33 cellular contexts compared by ENCODE assay signal in the genomic region with DNA sequence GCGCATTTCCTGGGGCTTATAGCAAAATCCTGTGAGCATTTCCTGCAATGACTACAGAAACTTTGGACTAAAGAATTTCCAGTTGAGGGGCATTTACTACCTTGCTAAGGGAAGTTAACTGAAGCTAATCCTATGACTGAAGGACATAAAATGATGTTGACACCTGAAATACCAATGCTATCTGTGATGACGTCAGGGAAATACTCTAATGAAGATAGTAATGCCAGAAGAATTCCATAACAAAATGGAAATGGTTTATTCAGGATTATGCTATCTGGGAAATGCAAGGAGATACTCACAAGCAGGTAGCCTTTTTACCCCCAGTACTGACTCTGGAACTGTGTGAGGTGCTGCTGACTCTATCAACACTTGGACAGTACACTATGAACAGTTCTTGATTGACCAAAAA.
DNase-seq lines count a peak whose midpoint lies in the region; ATAC-seq and TF ChIP-seq lines count a peak whose summit lies in the region.
"Had no signal": no experiment of that assay in that cellular context is flagged by ENCODE, and none has a peak within 500 bp of the region (broad histone marks: within the 10 kb centered on the region; RNA-seq: fewer than 3 reads in every experiment).

No MANE protein-coding gene starts in this region.

- no peak overlapping the region for H3K4me3 ChIP-seq in fibroblast of villous mesenchyme (ENCODE audit: low read depth, low read length)
- H3K4me3 ChIP-seq: GM23248, prostate gland, SJSA1, tibial nerve had no signal

- H3K36me3 Mint-ChIP-seq in activated naive CD8-positive, alpha-beta T cell treated with anti-CD3 and anti-CD28 coated beads for 36 hours: no peaks in the 10 kb centered on the region
- H3K36me3 Mint-ChIP-seq: activated naive CD8-positive, alpha-beta T cell treated with anti-CD3 and anti-CD28 coated beads, Interleukin-2, amount 10 ng/mL, durations not matched to agents 7 days and 5 days; T-cell had no signal

- peak; percentile 59 for ATAC-seq in omental fat pad (ENCODE audit: low FRiP score)
- ATAC-seq in HG03432 (IDR thresholded peaks at IDR 0.05; ENCODE audit: unreplicated experiment): no peak
- ATAC-seq in HG03196 (IDR thresholded peaks at IDR 0.05; ENCODE audit: unreplicated experiment): no peak
- ATAC-seq: T-cell had no signal

- H3K9me3 Mint-ChIP-seq in activated naive CD8-positive, alpha-beta T cell treated with anti-CD3 and anti-CD28 coated beads for 36 hours: peaks cover 11% of the 10 kb centered on the region

- H3K4me1 Mint-ChIP-seq in activated naive CD8-positive, alpha-beta T cell treated with anti-CD3 and anti-CD28 coated beads for 36 hours: no peaks in the 10 kb centered on the region
- H3K4me1 Mint-ChIP-seq: activated naive CD8-positive, alpha-beta T cell treated with anti-CD3 and anti-CD28 coated beads, Interleukin-2, amount 10 ng/mL, durations not matched to agents 7 days and 5 days; IgD-negative memory B cell; naive B cell; T-cell had no signal

- peaks cover 24% of the 10 kb centered on the region for H3K27me3 Mint-ChIP-seq in activated naive CD8-positive, alpha-beta T cell treated with anti-CD3 and anti-CD28 coated beads for 36 hours

- H3K27ac Mint-ChIP-seq in activated naive CD8-positive, alpha-beta T cell treated with anti-CD3 and anti-CD28 coated beads for 36 hours: no peak overlapping the region
- H3K27ac Mint-ChIP-seq: activated naive CD8-positive, alpha-beta T cell treated with anti-CD3 and anti-CD28 coated beads, Interleukin-2, amount 10 ng/mL, durations not matched to agents 7 days and 5 days; dendritic cell treated with granulocyte-macrophage colony-stimulating factor and Interleukin-4, amounts not matched to agents 40 ng/mL and 50 ng/mL, for 4 days; HFFc6; IgD-negative memory B cell; naive B cell; T-cell had no signal

- H3K4me3 Mint-ChIP-seq in activated naive CD8-positive, alpha-beta T cell treated with anti-CD3 and anti-CD28 coated beads for 36 hours: no peak overlapping the region
- H3K4me3 Mint-ChIP-seq: activated naive CD8-positive, alpha-beta T cell treated with anti-CD3 and anti-CD28 coated beads, Interleukin-2, amount 10 ng/mL, durations not matched to agents 7 days and 5 days; dendritic cell treated with granulocyte-macrophage colony-stimulating factor and Interleukin-4, amounts not matched to agents 40 ng/mL and 50 ng/mL, for 4 days; HFFc6; IgD-negative memory B cell; naive B cell; T-cell had no signal

- DNase-seq in Daoy (ENCODE audit: low read depth): peak; percentile 15
- peak; percentile 80 for DNase-seq in amniotic epithelial cell (ENCODE audit: low read depth)
- peak; percentile 72 for DNase-seq in fibroblast of villous mesenchyme (ENCODE audit: low read depth)
- DNase-seq in omental fat pad (ENCODE audit: low spot score): no peak
- DNase-seq in GDM1 (lab: John Stamatoyannopoulos, UW): no peak
- DNase-seq in activated naive CD8-positive, alpha-beta T cell treated with anti-CD3 and anti-CD28 coated beads for 36 hours: no peak
- DNase-seq: activated CD4-positive, alpha-beta T cell treated with anti-CD3 and anti-CD28 coated beads for 4 hours; activated CD8-positive, alpha-beta memory T cell treated with anti-CD3 and anti-CD28 coated beads for 24 hours; activated effector memory CD4-positive, alpha-beta T cell treated with anti-CD3 and anti-CD28 coated beads, Interleukin-2, amount 50 U/mL, for 16 hours; activated naive CD8-positive, alpha-beta T cell treated with anti-CD3 and anti-CD28 coated beads, Interleukin-2, amount 10 ng/mL, durations not matched to agents 7 days and 5 days; central memory CD4-positive, alpha-beta T cell; GF-D8; GM23248; HFFc6; islet precursor cell; midbrain; naive B cell; NCI-H1048; NCI-H2107; NCI-H446; NCI-H774; RPMI8226; stimulated activated CD4-positive, alpha-beta T cell treated with anti-CD3 and anti-CD28 coated beads, Interleukin-15, amount 100 ng/mL, for 24 hours; stimulated activated CD4-positive, alpha-beta T cell treated with anti-CD3 and anti-CD28 coated beads, Interleukin-4, amount 100 ng/mL, for 4 hours; T-cell; WERI-Rb-1 had no signal

- TF ChIP-seq CTCF in fibroblast of villous mesenchyme (IDR thresholded peaks at IDR 0.05; ENCODE audit: insufficient read depth, low read depth, low read length): no peak
- no peak for TF ChIP-seq CTCF in omental fat pad (IDR thresholded peaks at IDR 0.05)

Comparison
In these comparisons a context has a peak if more than half of its experiments do, and no peak if none do; other contexts are left out.
1. DNase-seq: peak in Daoy (single experiment), amniotic epithelial cell (single experiment) and fibroblast of villous mesenchyme (single experiment); none in omental fat pad (single experiment), GDM1 (single experiment) and activated naive CD8-positive, alpha-beta T cell treated with anti-CD3 and anti-CD28 coated beads for 36 hours (single experiment).